ENCODE assay signal across 1 cellular context in genomic region chr19:55385749-55386514, GRCh38.
TF ChIP-seq lines count a peak whose summit lies in the region.

Gene RPL28, plus strand, starts transcription at chr19:55385932. Its CDS starts 426 bp downstream, at chr19:55386358.

TF ChIP-seq in HepG2, 621 proteins besides CTCF, POLR2A, EP300 and RAD21 (continued from another document and continues in another):
- peak; percentile 66; the same call in 1 of the 2 replicates for TF ChIP-seq ZBTB4 (CRISPR knock-in tag; IDR thresholded peaks at IDR 0.05; ENCODE audit: borderline replicate concordance)
- TF ChIP-seq MEIS2 (CRISPR knock-in tag; IDR thresholded peaks at IDR 0.05), result peak; percentile 82
- TF ChIP-seq PHF21A (CRISPR knock-in tag; IDR thresholded peaks at IDR 0.05), result no peak; the same call in none of the 2 replicates
- TF ChIP-seq HHEX (CRISPR knock-in tag; IDR thresholded peaks at IDR 0.05), result no peak
- TF ChIP-seq SNRNP70 (IDR thresholded peaks at IDR 0.05; ENCODE audit: low read depth, low read length), result no peak
- peak; percentile 76; the same call in 1 of the 2 replicates for TF ChIP-seq ZHX1 (CRISPR knock-in tag; IDR thresholded peaks at IDR 0.05; ENCODE audit: low read depth)
- no peak for TF ChIP-seq SMAD9 (CRISPR knock-in tag; IDR thresholded peaks at IDR 0.05)
- 0 out of 2 replicates have a peak, but pooled peaks have one; percentile 42 for TF ChIP-seq ZBTB49 (CRISPR knock-in tag; IDR thresholded peaks at IDR 0.05; ENCODE audit: borderline replicate concordance)
- TF ChIP-seq FOXK2 (IDR thresholded peaks at IDR 0.05), result no peak
- TF ChIP-seq GTF3A (CRISPR knock-in tag; conservative IDR thresholded peaks at IDR 0.05), result no peak
- TF ChIP-seq BRD4 (CRISPR knock-in tag; IDR thresholded peaks at IDR 0.05), result peak; percentile 87
- TF ChIP-seq IKZF5 (CRISPR knock-in tag; IDR thresholded peaks at IDR 0.05), result peak; percentile 70; the same call in 1 of the 2 replicates
- TF ChIP-seq ZZZ3 (CRISPR knock-in tag; IDR thresholded peaks at IDR 0.05; ENCODE audit: borderline replicate concordance), result peak; percentile 94; the same call in 1 of the 2 replicates
- no peak for TF ChIP-seq PBX2 (CRISPR knock-in tag; IDR thresholded peaks at IDR 0.05)
- no peak for TF ChIP-seq ARID3A (IDR thresholded peaks at IDR 0.05; ENCODE audit: low read depth, low read length)
- no peak for TF ChIP-seq ZNF282 (IDR thresholded peaks at IDR 0.05; ENCODE audit: partially characterized antibody)
- TF ChIP-seq ZNF275 (CRISPR knock-in tag; IDR thresholded peaks at IDR 0.05; ENCODE audit: borderline replicate concordance), result peak; percentile 88; the same call in 1 of the 2 replicates
- no peak; the same call in 1 of the 2 replicates for TF ChIP-seq CEBPG (CRISPR knock-in tag; IDR thresholded peaks at IDR 0.05)
- 0 out of 2 replicates have a peak, but pooled peaks have one; percentile 42 for TF ChIP-seq ZBTB26 (CRISPR knock-in tag; IDR thresholded peaks at IDR 0.05; ENCODE audit: borderline replicate concordance)
- peak; percentile 93; the same call in 1 of the 2 replicates for TF ChIP-seq ZNF138 (CRISPR knock-in tag; IDR thresholded peaks at IDR 0.05; ENCODE audit: low read depth)
- TF ChIP-seq ZNF549 (CRISPR knock-in tag; IDR thresholded peaks at IDR 0.05), result no peak
- 0 out of 2 replicates have a peak, but pooled peaks have one; percentile 42 for TF ChIP-seq ZBTB1 (CRISPR knock-in tag; IDR thresholded peaks at IDR 0.05; ENCODE audit: borderline replicate concordance)
- TF ChIP-seq FLYWCH1 (CRISPR knock-in tag; IDR thresholded peaks at IDR 0.05), result no peak
- TF ChIP-seq GATA4 (IDR thresholded peaks at IDR 0.05; ENCODE audit: borderline replicate concordance, low read depth), result peak; percentile 75
- peak; percentile 99 for TF ChIP-seq DRAP1 (CRISPR knock-in tag; IDR thresholded peaks at IDR 0.05)
- TF ChIP-seq EED (CRISPR knock-in tag; IDR thresholded peaks at IDR 0.05), result peak; percentile 49; the same call in 1 of the 2 replicates
- TF ChIP-seq GMEB1 (CRISPR knock-in tag; IDR thresholded peaks at IDR 0.05; ENCODE audit: borderline replicate concordance), result peak; percentile 50; the same call in 1 of the 2 replicates
- peak; percentile 95 for TF ChIP-seq GABPA (IDR thresholded peaks at IDR 0.05; ENCODE audit: low read depth, low read length)
- peak; percentile 96 for TF ChIP-seq GABPA (CRISPR knock-in tag; IDR thresholded peaks at IDR 0.05; ENCODE audit: low read depth)
- TF ChIP-seq HINFP (CRISPR knock-in tag; IDR thresholded peaks at IDR 0.05; ENCODE audit: low read depth), result peak; percentile 79
- peak; percentile 90 for TF ChIP-seq CENPT (CRISPR knock-in tag; IDR thresholded peaks at IDR 0.05; ENCODE audit: low read depth)
